ENCODE assay signal across 12 cellular contexts in the genomic region with DNA sequence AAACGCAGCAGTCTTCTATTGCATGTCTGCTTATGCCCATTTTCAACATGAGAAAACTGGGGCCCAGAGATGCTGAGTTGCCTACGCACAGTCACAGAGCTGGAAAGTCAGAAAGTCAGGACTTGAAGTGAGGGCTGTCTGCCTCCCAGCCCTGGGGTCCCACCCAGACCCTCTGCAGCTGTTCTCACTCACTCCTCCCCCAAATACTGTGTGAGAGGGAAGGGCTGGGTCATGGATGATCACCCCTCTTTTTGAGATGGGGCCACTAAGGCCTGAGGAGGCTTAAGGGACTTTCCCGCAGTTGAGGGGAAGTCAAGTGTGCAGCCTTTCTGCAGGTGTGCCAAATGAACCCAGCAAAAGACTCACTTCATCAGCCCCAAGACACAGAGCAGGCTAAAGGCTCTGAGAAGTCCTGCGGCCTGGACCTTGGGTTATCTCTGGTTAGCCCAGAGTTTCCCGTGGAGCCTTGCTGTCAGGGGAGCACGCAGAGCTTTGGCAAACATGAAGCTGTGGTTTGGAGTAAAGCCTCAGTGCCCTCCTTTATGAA. TPM values are rescaled to one million over a fixed set of nuclear protein-coding genes. Genes with fewer than 3 reads are reported as not detected.
DNase-seq lines count a peak whose midpoint lies in the region; ATAC-seq and TF ChIP-seq lines count a peak whose summit lies in the region.
"Had no signal": no experiment of that assay in that cellular context is flagged by ENCODE, and none has a peak within 500 bp of the region (broad histone marks: within the 10 kb centered on the region; RNA-seq: fewer than 3 reads in every experiment).

No MANE protein-coding gene starts in this region.

- no peaks in the 10 kb centered on the region for H3K9me3 Mint-ChIP-seq in CD4-positive, CD25-positive, alpha-beta regulatory T cell
- no peaks in the 10 kb centered on the region for H3K9me3 Mint-ChIP-seq in neural progenitor cell

- H3K9ac ChIP-seq in KMS-11 (peak overlapping the region; percentile 36; the same call in 1 of the 2 replicates), neural progenitor cell (no peak overlapping the region)

- no peaks in the 10 kb centered on the region for H4K20me1 ChIP-seq in KMS-11 (ENCODE audit: insufficient read depth)
- H4K20me1 ChIP-seq in neural progenitor cell (ENCODE audit: low read depth): peaks cover 47% of the 10 kb centered on the region

- no peaks in the 10 kb centered on the region for H3F3A ChIP-seq in neural progenitor cell (ENCODE audit: low read depth)

- H2AFZ ChIP-seq in KMS-11 (ENCODE audit: low read depth) (no peak overlapping the region), neural progenitor cell (replicated peaks) (no peak overlapping the region)

- H3K27me3 ChIP-seq in CD4-positive, CD25-positive, alpha-beta regulatory T cell (ENCODE audit: control insufficient read depth, insufficient read depth, low read length): no peaks in the 10 kb centered on the region
- H3K27me3 ChIP-seq in KMS-11 (ENCODE audit: insufficient read depth, low read depth) (no peaks in the 10 kb centered on the region), neural progenitor cell (peaks cover 58% of the 10 kb centered on the region)

- TF ChIP-seq CTCF in KMS-11 (conservative IDR thresholded peaks at IDR 0.05; ENCODE audit: low read depth, low read length): no peak
- no peak for TF ChIP-seq CTCF in neural progenitor cell (IDR thresholded peaks at IDR 0.05)

- H3K4me3 Mint-ChIP-seq in CD4-positive, CD25-positive, alpha-beta regulatory T cell: no peak overlapping the region
- no peak overlapping the region for H3K4me3 Mint-ChIP-seq in neural progenitor cell

- H3K27ac ChIP-seq in CD4-positive, CD25-positive, alpha-beta regulatory T cell (ENCODE audit: insufficient read depth, low read length, poor library complexity, severe bottlenecking): peak overlapping the region; percentile 41
- H3K27ac ChIP-seq in KMS-11 (peak overlapping the region; percentile 89), neural progenitor cell (no peak overlapping the region)
- H3K27ac ChIP-seq: foreskin keratinocyte, psoas muscle had no signal

- H3K9me3 ChIP-seq in CD4-positive, CD25-positive, alpha-beta regulatory T cell (ENCODE audit: control insufficient read depth in 2 of 2, low read length in 2 of 2): no peaks in the 10 kb centered on the region
- H3K9me3 ChIP-seq in neural progenitor cell (ENCODE audit: low read depth): no peaks in the 10 kb centered on the region
- H3K9me3 ChIP-seq: psoas muscle had no signal

- peak overlapping the region; percentile 73 for H3K4me2 ChIP-seq in KMS-11
- H3K4me2 ChIP-seq in neural progenitor cell: no peak overlapping the region

- H3K79me2 ChIP-seq in KMS-11 (ENCODE audit: insufficient read depth, low read depth): no peaks in the 10 kb centered on the region
- no peaks in the 10 kb centered on the region for H3K79me2 ChIP-seq in neural progenitor cell (ENCODE audit: low read depth)

- peaks cover 6 to 55% (median 40%) of the 10 kb centered on the region in 4 donors for H3K4me1 Mint-ChIP-seq in CD4-positive, CD25-positive, alpha-beta regulatory T cell
- H3K4me1 Mint-ChIP-seq in neural progenitor cell: peaks cover 24% of the 10 kb centered on the region

- peaks cover 18% of the 10 kb centered on the region for H3K4me1 ChIP-seq in CD4-positive, CD25-positive, alpha-beta regulatory T cell (ENCODE audit: control insufficient read depth, insufficient read depth, low read length, poor library complexity, severe bottlenecking)
- H3K4me1 ChIP-seq in KMS-11 (ENCODE audit: low read depth, poor library complexity, severe bottlenecking) (peaks cover 69% of the 10 kb centered on the region), neural progenitor cell (peaks cover 8% of the 10 kb centered on the region)
- H3K4me1 ChIP-seq: foreskin keratinocyte, psoas muscle had no signal

- ATAC-seq in CD4-positive, CD25-positive, alpha-beta regulatory T cell (ENCODE audit: low read depth in 2 of 2): peak; percentile 58 to 68
- ATAC-seq in GM18867 (IDR thresholded peaks at IDR 0.05; ENCODE audit: unreplicated experiment): peak; percentile 91
- ATAC-seq in HG02642 (IDR thresholded peaks at IDR 0.05; ENCODE audit: poor library complexity, unreplicated experiment): peak; percentile 90
- ATAC-seq: foreskin keratinocyte, psoas muscle had no signal

- H3K36me3 ChIP-seq in CD4-positive, CD25-positive, alpha-beta regulatory T cell (ENCODE audit: control insufficient read depth, insufficient read depth, low read length): peaks cover 5% of the 10 kb centered on the region
- H3K36me3 ChIP-seq in KMS-11 (ENCODE audit: insufficient read depth) (no peaks in the 10 kb centered on the region), neural progenitor cell (no peaks in the 10 kb centered on the region)

- H3K36me3 Mint-ChIP-seq in CD4-positive, CD25-positive, alpha-beta regulatory T cell: peaks cover 4% of the 10 kb centered on the region
- no peaks in the 10 kb centered on the region for H3K36me3 Mint-ChIP-seq in neural progenitor cell

- H3K27me3 Mint-ChIP-seq in CD4-positive, CD25-positive, alpha-beta regulatory T cell: no peaks in the 10 kb centered on the region
- H3K27me3 Mint-ChIP-seq in neural progenitor cell (ENCODE audit: insufficient read depth, low read depth): peaks cover 46% of the 10 kb centered on the region

- H3K27ac Mint-ChIP-seq in CD4-positive, CD25-positive, alpha-beta regulatory T cell: peak overlapping the region; percentile 9 to 77 (median 59)
- no peak overlapping the region for H3K27ac Mint-ChIP-seq in neural progenitor cell

- no peak overlapping the region for H3K4me3 ChIP-seq in CD4-positive, CD25-positive, alpha-beta regulatory T cell (ENCODE audit: low read depth, low read length)
- no peak overlapping the region for H3K4me3 ChIP-seq in KMS-11 (IDR thresholded peaks at IDR 0.05; ENCODE audit: insufficient read depth, low read depth, low read length)
- H3K4me3 ChIP-seq in neural progenitor cell: no peak overlapping the region
- H3K4me3 ChIP-seq: psoas muscle had no signal

- DNase-seq in CD4-positive, CD25-positive, alpha-beta regulatory T cell: no peak
- DNase-seq in neural progenitor cell (ENCODE audit: low spot score): no peak
- DNase-seq in middle frontal gyrus (ENCODE audit: extremely low spot score, low spot score): no peak
- no peak for DNase-seq in stimulated activated CD4-positive, alpha-beta T cell treated with anti-CD3 and anti-CD28 coated beads, Interleukin-4, amount 100 ng/mL, for 1 hour
- DNase-seq in NCI-H146 treated with DMSO at 0.1 percent for 48 hours (lab: John Stamatoyannopoulos, UW; ENCODE audit: unreplicated experiment): no peak
- DNase-seq: anterior cingulate cortex, DMS 273 treated with DMSO at 0.1 percent for 48 hours, foreskin keratinocyte had no signal

RNA-seq across cellular contexts. Expression of a gene that starts 18.7 kb away (rescaled TPM):
- 7.8 TPM for total RNA-seq in CD4-positive, CD25-positive, alpha-beta regulatory T cell
- polyA plus RNA-seq in CD4-positive, CD25-positive, alpha-beta regulatory T cell: 1 to 10 TPM in 1 of 4 donors, under 1 TPM in 3; 0.64 to 1.1 (median 0.84) TPM
- total RNA-seq in neural progenitor cell (ENCODE audit: low replicate concordance): 0.49 and 5.2 TPM in 2 replicates
- total RNA-seq: foreskin keratinocyte had no signal
- polyA plus RNA-seq: foreskin keratinocyte had no signal
